ENCODE assay signal across 15 cellular contexts in the genomic region with DNA sequence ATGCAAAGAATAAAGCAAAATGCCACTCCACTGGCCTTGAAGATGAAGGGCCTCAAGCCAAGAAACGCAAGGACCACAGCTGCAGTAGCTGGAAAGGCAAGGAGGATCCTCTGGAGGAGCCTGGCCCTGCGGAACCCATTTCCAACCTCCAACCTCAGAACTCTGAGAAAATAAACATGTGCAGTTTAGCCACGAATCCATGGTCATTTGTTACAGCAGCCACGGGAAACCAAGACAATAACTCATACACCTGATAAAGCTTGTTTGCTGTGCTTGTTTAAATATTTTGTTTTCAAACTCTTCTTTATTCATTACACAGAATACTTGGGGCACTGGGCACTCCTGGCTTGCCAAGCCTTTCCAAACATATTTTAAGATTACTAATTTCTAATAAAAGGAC. TPM values are rescaled to one million over a fixed set of nuclear protein-coding genes. Genes with fewer than 3 reads are reported as not detected.
DNase-seq lines count a peak whose midpoint lies in the region; ATAC-seq and TF ChIP-seq lines count a peak whose summit lies in the region.
"Had no signal": no experiment of that assay in that cellular context is flagged by ENCODE, and none has a peak within 500 bp of the region (broad histone marks: within the 10 kb centered on the region; RNA-seq: fewer than 3 reads in every experiment).

No MANE protein-coding gene starts in this region.

- H3K4me1 Mint-ChIP-seq in WTC11, result peaks cover 46% of the 10 kb centered on the region
- H3K4me1 Mint-ChIP-seq in activated T-cell treated with anti-CD3 and anti-CD28 coated beads, Interleukin-2, amount 50 U/mL, for 72 hours (ENCODE audit: low read depth), result peaks cover 12% of the 10 kb centered on the region

- H3K4me3 ChIP-seq in H7 (ENCODE audit: insufficient read depth, low read depth, low read length) (no peak overlapping the region), left lung (no peak overlapping the region), stomach smooth muscle (ENCODE audit: low read length in 2 of 2) (no peak overlapping the region)
- H3K4me3 ChIP-seq: PC-9, SK-N-MC had no signal

- POLR2A ChIA-PET in WTC11 (lab: Charles Lee), result interaction anchor here (1.2 kb wide), 1 partner anchor 28 kb away, joined by 5 read pairs; no protein-coding TSS in a partner anchor

- H3K4me1 ChIP-seq in left lung, result peaks cover 19 to 74% of the 10 kb centered on the region in 2 donors
- H3K4me1 ChIP-seq in stomach smooth muscle (ENCODE audit: control insufficient read depth, insufficient read depth, low read length), result peaks cover 38% of the 10 kb centered on the region

- TF ChIP-seq CTCF in WTC11 (IDR thresholded peaks at IDR 0.05), result no peak
- no peak for TF ChIP-seq CTCF in left lung (IDR thresholded peaks at IDR 0.05)

- CTCF ChIA-PET in WTC11 (lab: Charles Lee), result interaction anchor here (1.0 to 1.8 kb wide), 5 partner anchors 9 to 291 kb away, joined by 3 to 10 read pairs (median 5); no protein-coding TSS in a partner anchor

- intact Hi-C loops in left lung (cut with DNase I), result no loop called here

- ATAC-seq in WTC11, result no peak
- no peak for ATAC-seq in left lung
- ATAC-seq in HG03280 (IDR thresholded peaks at IDR 0.05; ENCODE audit: unreplicated experiment), result no peak
- no peak for ATAC-seq in activated T-cell treated with anti-CD3 and anti-CD28 coated beads, Interleukin-2, amount 50 U/mL, for 72 hours (replicated peaks in 1 of 2)
- ATAC-seq: stimulated activated naive CD8-positive, alpha-beta T cell treated with anti-CD3 and anti-CD28 coated beads, Interleukin-15, amount 100 ng/mL, for 72 hours had no signal

- H3K27ac Mint-ChIP-seq in WTC11, result peak overlapping the region; percentile 47
- H3K27ac Mint-ChIP-seq in activated T-cell treated with anti-CD3 and anti-CD28 coated beads, Interleukin-2, amount 50 U/mL, for 72 hours, result no peak overlapping the region
- H3K27ac Mint-ChIP-seq: stimulated activated naive CD8-positive, alpha-beta T cell treated with anti-CD3 and anti-CD28 coated beads, Interleukin-15, amount 100 ng/mL, for 72 hours had no signal

- H3K36me3 ChIP-seq in H7 (replicated peaks; ENCODE audit: control insufficient read depth, insufficient read depth, low read length) (no peaks in the 10 kb centered on the region), left lung (peaks cover 0 to 16% of the 10 kb centered on the region in 2 donors), stomach smooth muscle (ENCODE audit: control insufficient read depth in 2 of 2, insufficient read depth in 2 of 2, low read length in 2 of 2) (peaks cover 5 to 6% of the 10 kb centered on the region in 2 donors)

- peak; percentile 3 for DNase-seq in H7
- no peak for DNase-seq in WTC11 (ENCODE audit: low spot score)
- no peak for DNase-seq in left lung
- DNase-seq in NCI-H1092 (lab: John Stamatoyannopoulos, UW), result no peak
- DNase-seq in NCI-H1092 treated with DMSO at 0.1 percent for 48 hours (lab: John Stamatoyannopoulos, UW), result no peak
- no peak for DNase-seq in activated T-cell treated with anti-CD3 and anti-CD28 coated beads, Interleukin-2, amount 50 U/mL, for 72 hours
- DNase-seq: activated CD4-positive, alpha-beta T cell treated with anti-CD3 and anti-CD28 coated beads, Interleukin-2, amount 50 U/mL, for 48 hours; NCI-H2029; NCI-H524 treated with DMSO at 0.1 percent for 48 hours; stimulated activated naive CD8-positive, alpha-beta T cell treated with anti-CD3 and anti-CD28 coated beads, Interleukin-15, amount 100 ng/mL, for 72 hours had no signal

- H3K9me3 ChIP-seq in left lung (no peaks in the 10 kb centered on the region), stomach smooth muscle (ENCODE audit: control insufficient read depth in 2 of 2, low read length in 2 of 2) (no peaks in the 10 kb centered on the region)

- H3K27ac ChIP-seq in left lung (peak overlapping the region; percentile 50 to 74), stomach smooth muscle (ENCODE audit: low read length) (peak overlapping the region; percentile 60)
- H3K27ac ChIP-seq: SK-N-MC had no signal

- no peaks in the 10 kb centered on the region for H3K36me3 Mint-ChIP-seq in WTC11
- no peaks in the 10 kb centered on the region for H3K36me3 Mint-ChIP-seq in activated T-cell treated with anti-CD3 and anti-CD28 coated beads, Interleukin-2, amount 50 U/mL, for 72 hours (ENCODE audit: insufficient read depth in 2 of 2)

- no peak overlapping the region for H3K4me3 Mint-ChIP-seq in WTC11
- H3K4me3 Mint-ChIP-seq in activated T-cell treated with anti-CD3 and anti-CD28 coated beads, Interleukin-2, amount 50 U/mL, for 72 hours, result no peak overlapping the region
- H3K4me3 Mint-ChIP-seq: CD14-positive monocyte; stimulated activated naive CD8-positive, alpha-beta T cell treated with anti-CD3 and anti-CD28 coated beads, Interleukin-15, amount 100 ng/mL, for 72 hours had no signal

- H3K9ac ChIP-seq in stomach smooth muscle (ENCODE audit: low read length in 2 of 2), result no peak overlapping the region

- no peaks in the 10 kb centered on the region for H3K27me3 Mint-ChIP-seq in WTC11 (ENCODE audit: low read depth)
- H3K27me3 Mint-ChIP-seq in activated T-cell treated with anti-CD3 and anti-CD28 coated beads, Interleukin-2, amount 50 U/mL, for 72 hours (ENCODE audit: low read depth), result no peaks in the 10 kb centered on the region
- H3K27me3 Mint-ChIP-seq: stimulated activated naive CD8-positive, alpha-beta T cell treated with anti-CD3 and anti-CD28 coated beads, Interleukin-15, amount 100 ng/mL, for 72 hours had no signal

- no peaks in the 10 kb centered on the region for H3K9me3 Mint-ChIP-seq in WTC11
- no peaks in the 10 kb centered on the region for H3K9me3 Mint-ChIP-seq in activated T-cell treated with anti-CD3 and anti-CD28 coated beads, Interleukin-2, amount 50 U/mL, for 72 hours
- H3K9me3 Mint-ChIP-seq: CD14-positive monocyte; stimulated activated naive CD8-positive, alpha-beta T cell treated with anti-CD3 and anti-CD28 coated beads, Interleukin-15, amount 100 ng/mL, for 72 hours had no signal

- H3K27me3 ChIP-seq in H7 (ENCODE audit: control insufficient read depth, insufficient read depth, low read length) (no peaks in the 10 kb centered on the region), left lung (no peaks in the 10 kb centered on the region), stomach smooth muscle (ENCODE audit: control insufficient read depth in 1 of 2, insufficient read depth in 2 of 2, low read length in 2 of 2) (no peaks in the 10 kb centered on the region)

TF ChIP-seq in WTC11, 78 proteins besides CTCF, POLR2A, EP300 and RAD21 (continues in another document):
- TF ChIP-seq, protein P1, sequence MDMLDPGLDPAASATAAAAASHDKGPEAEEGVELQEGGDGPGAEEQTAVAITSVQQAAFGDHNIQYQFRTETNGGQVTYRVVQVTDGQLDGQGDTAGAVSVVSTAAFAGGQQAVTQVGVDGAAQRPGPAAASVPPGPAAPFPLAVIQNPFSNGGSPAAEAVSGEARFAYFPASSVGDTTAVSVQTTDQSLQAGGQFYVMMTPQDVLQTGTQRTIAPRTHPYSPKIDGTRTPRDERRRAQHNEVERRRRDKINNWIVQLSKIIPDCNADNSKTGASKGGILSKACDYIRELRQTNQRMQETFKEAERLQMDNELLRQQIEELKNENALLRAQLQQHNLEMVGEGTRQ (CRISPR knock-in tag; IDR thresholded peaks at IDR 0.05), result no peak
- no peak for TF ChIP-seq ZBTB21 (CRISPR knock-in tag; IDR thresholded peaks at IDR 0.05; ENCODE audit: borderline replicate concordance)
- TF ChIP-seq CBFB (CRISPR knock-in tag; IDR thresholded peaks at IDR 0.05; ENCODE audit: low read depth), result no peak
- TF ChIP-seq, protein P2, sequence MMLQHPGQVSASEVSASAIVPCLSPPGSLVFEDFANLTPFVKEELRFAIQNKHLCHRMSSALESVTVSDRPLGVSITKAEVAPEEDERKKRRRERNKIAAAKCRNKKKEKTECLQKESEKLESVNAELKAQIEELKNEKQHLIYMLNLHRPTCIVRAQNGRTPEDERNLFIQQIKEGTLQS (CRISPR knock-in tag; conservative IDR thresholded peaks at IDR 0.05), result no peak
- no peak for TF ChIP-seq SMAD4 (CRISPR knock-in tag; IDR thresholded peaks at IDR 0.05)
- TF ChIP-seq, protein P3, sequence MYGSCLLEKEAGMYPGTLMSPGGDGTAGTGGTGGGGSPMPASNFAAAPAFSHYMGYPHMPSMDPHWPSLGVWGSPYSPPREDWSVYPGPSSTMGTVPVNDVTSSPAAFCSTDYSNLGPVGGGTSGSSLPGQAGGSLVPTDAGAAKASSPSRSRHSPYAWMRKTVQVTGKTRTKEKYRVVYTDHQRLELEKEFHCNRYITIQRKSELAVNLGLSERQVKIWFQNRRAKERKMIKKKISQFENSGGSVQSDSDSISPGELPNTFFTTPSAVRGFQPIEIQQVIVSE (CRISPR knock-in tag; IDR thresholded peaks at IDR 0.05; ENCODE audit: borderline replicate concordance), result no peak
- TF ChIP-seq, protein P4, sequence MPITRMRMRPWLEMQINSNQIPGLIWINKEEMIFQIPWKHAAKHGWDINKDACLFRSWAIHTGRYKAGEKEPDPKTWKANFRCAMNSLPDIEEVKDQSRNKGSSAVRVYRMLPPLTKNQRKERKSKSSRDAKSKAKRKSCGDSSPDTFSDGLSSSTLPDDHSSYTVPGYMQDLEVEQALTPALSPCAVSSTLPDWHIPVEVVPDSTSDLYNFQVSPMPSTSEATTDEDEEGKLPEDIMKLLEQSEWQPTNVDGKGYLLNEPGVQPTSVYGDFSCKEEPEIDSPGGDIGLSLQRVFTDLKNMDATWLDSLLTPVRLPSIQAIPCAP (CRISPR knock-in tag; IDR thresholded peaks at IDR 0.05), result no peak

RNA-seq across cellular contexts. Expression of a gene that starts 10.4 kb away (rescaled TPM):
- total RNA-seq in H7 (2014; rRNA removed; shearing (Covaris generic)), result 26.8 and 34.1 TPM in 2 replicates
- total RNA-seq in WTC11 (2021) (28.0 to 33.7 TPM (median 32.9 TPM) in 3 replicates), left lung (100 to 1,000 TPM in 1 of 2 donors, 10 to 100 TPM in 1; 99.3 to 134 TPM)
- 100 to 1,000 TPM in 1 of 2 donors, 10 to 100 TPM in 1; 64.9 to 114 TPM for total RNA-seq in activated T-cell treated with anti-CD3 and anti-CD28 coated beads, Interleukin-2, amount 50 U/mL, for 72 hours

RNA-seq across cellular contexts. Expression of a gene that starts 38.8 kb away (rescaled TPM):
- 40.5 and 76.0 TPM in 2 replicates for total RNA-seq in H7 (2014; rRNA removed; shearing (Covaris generic))
- total RNA-seq in WTC11 (2021) (119 to 152 TPM (median 150 TPM) in 3 replicates), left lung (10 to 100 TPM; 22.0 to 55.8 TPM)
- total RNA-seq in activated T-cell treated with anti-CD3 and anti-CD28 coated beads, Interleukin-2, amount 50 U/mL, for 72 hours, result 10 to 100 TPM; 32.7 to 47.3 TPM

RNA-seq across cellular contexts. Expression of a gene that starts 57.8 kb away (rescaled TPM):
- 46.4 and 57.1 TPM in 2 replicates for total RNA-seq in H7 (2014; rRNA removed; shearing (Covaris generic))
- total RNA-seq in WTC11 (2021) (39.5 to 43.7 TPM (median 41.6 TPM) in 3 replicates), left lung (10 to 100 TPM in 1 of 2 donors, 1 to 10 TPM in 1; 7.6 to 17.0 TPM)
- 10 to 100 TPM; 70.7 to 96.1 TPM for total RNA-seq in activated T-cell treated with anti-CD3 and anti-CD28 coated beads, Interleukin-2, amount 50 U/mL, for 72 hours
